8 cellular contexts compared by ENCODE assay signal in the genomic region with DNA sequence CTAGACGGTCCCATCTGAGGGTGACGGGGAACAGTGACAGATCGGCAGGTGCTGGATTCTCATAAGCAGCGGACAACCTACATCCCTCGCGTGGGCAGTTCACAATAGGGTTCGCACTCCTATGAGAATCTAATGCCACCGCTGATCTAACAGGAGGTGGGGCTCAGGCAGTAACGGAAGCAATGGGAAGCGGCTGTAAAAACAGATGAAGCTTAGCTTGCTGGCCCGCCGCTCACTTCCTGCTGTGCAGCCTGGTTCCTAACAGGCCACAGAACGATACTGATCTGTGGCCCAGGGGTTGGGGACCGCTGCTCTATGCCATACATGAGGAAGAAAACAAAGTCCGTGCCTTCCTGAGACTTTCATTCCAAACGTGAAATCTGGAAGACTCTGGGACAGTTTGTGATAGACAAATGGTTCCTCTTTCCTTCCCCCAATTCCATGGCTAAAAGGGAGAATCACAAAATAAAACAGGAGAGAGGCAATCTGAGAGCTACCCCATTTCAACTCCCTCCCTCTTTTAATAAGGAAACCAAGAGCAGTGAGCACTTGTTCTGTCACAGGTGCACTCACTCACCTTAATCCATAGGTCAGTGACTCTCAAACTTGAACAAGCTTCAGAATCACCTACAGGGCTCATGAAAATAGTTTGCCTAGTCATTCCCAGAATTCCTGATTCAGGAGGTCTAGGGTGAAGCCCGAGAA. TPM values are rescaled to one million over a fixed set of nuclear protein-coding genes. Genes with fewer than 3 reads are reported as not detected.
DNase-seq lines count a peak whose midpoint lies in the region; ATAC-seq and TF ChIP-seq lines count a peak whose summit lies in the region.

No MANE protein-coding gene starts in this region.

- no peak overlapping the region for H3K4me2 ChIP-seq in GM23248 (ENCODE audit: unreplicated experiment)

- WGBS in GM23248 (ENCODE audit: low coverage in 1 of 2, low lambda C conversion rate in 2 of 2, missing lambda C conversion rate in 2 of 2), 2 experiments, result 87 to 91% methylated on average over 17 of the region's 17 CpGs

- ATAC-seq in T-cell (replicated peaks in 1 of 4) (peak; percentile 92 to 99 (median 96)), natural killer cell (peak; percentile 90 to 95 (median 93)), GM19463 (IDR thresholded peaks at IDR 0.05; ENCODE audit: unreplicated experiment) (no peak), GM19035 (IDR thresholded peaks at IDR 0.05; ENCODE audit: unreplicated experiment) (no peak)
- peak; percentile 99 for ATAC-seq in activated naive CD8-positive, alpha-beta T cell treated with anti-CD3 and anti-CD28 coated beads, Interleukin-2, amount 10 ng/mL, durations not matched to agents 7 days and 5 days (ENCODE audit: low read depth)

- peak; percentile 13 to 51 (median 36) for DNase-seq in CD8-positive, alpha-beta memory T cell
- DNase-seq in T-cell (peak; percentile 16 to 65 (median 44)), natural killer cell (peak; percentile 40), GM23248 (no peak), AG08395 (ENCODE audit: low spot score) (no peak)
- DNase-seq in activated naive CD8-positive, alpha-beta T cell treated with anti-CD3 and anti-CD28 coated beads, Interleukin-2, amount 10 ng/mL, durations not matched to agents 7 days and 5 days, result peak; percentile 60

- no peaks in the 10 kb centered on the region; the same call in 1 of the 2 replicates for H3F3A ChIP-seq in GM23248 (ENCODE audit: insufficient read depth)

- no peaks in the 10 kb centered on the region for H3K27me3 Mint-ChIP-seq in CD8-positive, alpha-beta memory T cell
- H3K27me3 Mint-ChIP-seq in T-cell (no peaks in the 10 kb centered on the region), natural killer cell (ENCODE audit: low read depth in 2 of 2) (no peaks in the 10 kb centered on the region)
- no peaks in the 10 kb centered on the region for H3K27me3 Mint-ChIP-seq in activated naive CD8-positive, alpha-beta T cell treated with anti-CD3 and anti-CD28 coated beads, Interleukin-2, amount 10 ng/mL, durations not matched to agents 7 days and 5 days

- POLR2A ChIA-PET in CD8-positive, alpha-beta memory T cell (lab: Charles Lee), result interaction anchor here (0.6 to 2.0 kb wide), 2 partner anchors 12 to 401 kb away, joined by 3 to 6 read pairs; a partner anchor contains a TSS
- POLR2A ChIA-PET in T-cell (lab: Charles Lee), result no interaction called here
- POLR2A ChIA-PET in activated naive CD8-positive, alpha-beta T cell treated with anti-CD3 and anti-CD28 coated beads, Interleukin-2, amount 10 ng/mL, durations not matched to agents 7 days and 5 days (lab: Charles Lee), result interaction anchor here (2.3 kb wide), 2 partner anchors 12 to 20 kb away, joined by 7 to 11 read pairs; a partner anchor contains a TSS

- H2AFZ ChIP-seq in GM23248, result no peak overlapping the region

- H3K36me3 Mint-ChIP-seq in CD8-positive, alpha-beta memory T cell, result peaks cover 0 to 37% (median 7%) of the 10 kb centered on the region in 3 donors
- H3K36me3 Mint-ChIP-seq in T-cell (peaks cover 18% of the 10 kb centered on the region), natural killer cell (no peaks in the 10 kb centered on the region)
- H3K36me3 Mint-ChIP-seq in activated naive CD8-positive, alpha-beta T cell treated with anti-CD3 and anti-CD28 coated beads, Interleukin-2, amount 10 ng/mL, durations not matched to agents 7 days and 5 days, result peaks cover 19% of the 10 kb centered on the region

- no peak overlapping the region for H3K4me3 ChIP-seq in CD8-positive, alpha-beta memory T cell (ENCODE audit: low read length)
- no peak overlapping the region for H3K4me3 ChIP-seq in GM23248

- no peak overlapping the region for H3K9ac ChIP-seq in GM23248

- H3K27ac ChIP-seq in CD8-positive, alpha-beta memory T cell (ENCODE audit: low read depth, low read length), result no peak overlapping the region
- H3K27ac ChIP-seq in GM23248, result no peak overlapping the region

- no peaks in the 10 kb centered on the region for H3K9me3 Mint-ChIP-seq in CD8-positive, alpha-beta memory T cell
- H3K9me3 Mint-ChIP-seq in T-cell, result no peaks in the 10 kb centered on the region
- H3K9me3 Mint-ChIP-seq in activated naive CD8-positive, alpha-beta T cell treated with anti-CD3 and anti-CD28 coated beads, Interleukin-2, amount 10 ng/mL, durations not matched to agents 7 days and 5 days, result no peaks in the 10 kb centered on the region
- H3K9me3 Mint-ChIP-seq in natural killer cell, result no peaks in the 10 kb centered on the region

- H3K4me1 ChIP-seq in CD8-positive, alpha-beta memory T cell (ENCODE audit: insufficient read depth, low read length), result peaks cover 14% of the 10 kb centered on the region
- peaks cover 7% of the 10 kb centered on the region; the same call in 1 of the 2 replicates for H3K4me1 ChIP-seq in GM23248 (ENCODE audit: insufficient read depth)

- H3K79me2 ChIP-seq in GM23248 (ENCODE audit: insufficient read depth), result no peaks in the 10 kb centered on the region

- CTCF ChIA-PET in CD8-positive, alpha-beta memory T cell (lab: Charles Lee), result interaction anchor here (0.9 to 1.2 kb wide), 4 partner anchors 8 to 691 kb away, joined by 3 to 4 read pairs (median 4); no protein-coding TSS in a partner anchor
- CTCF ChIA-PET in T-cell (lab: Charles Lee), result interaction anchor here (1.0 to 1.3 kb wide), 2 partner anchors 89 to 719 kb away, joined by 3 read pairs; a partner anchor contains a TSS

- H3K36me3 ChIP-seq in CD8-positive, alpha-beta memory T cell (ENCODE audit: insufficient read depth, low read length), result peaks cover 9% of the 10 kb centered on the region
- peaks cover 6% of the 10 kb centered on the region; the same call in 1 of the 2 replicates for H3K36me3 ChIP-seq in GM23248 (ENCODE audit: low read depth)

- peak overlapping the region; percentile 48 to 85 (median 79) for H3K4me3 Mint-ChIP-seq in CD8-positive, alpha-beta memory T cell
- peak overlapping the region; percentile 62 to 79 (median 71) for H3K4me3 Mint-ChIP-seq in T-cell
- peak overlapping the region; percentile 77 for H3K4me3 Mint-ChIP-seq in activated naive CD8-positive, alpha-beta T cell treated with anti-CD3 and anti-CD28 coated beads, Interleukin-2, amount 10 ng/mL, durations not matched to agents 7 days and 5 days
- H3K4me3 Mint-ChIP-seq in natural killer cell, result peak overlapping the region; percentile 78

- no peaks in the 10 kb centered on the region for H3K9me3 ChIP-seq in CD8-positive, alpha-beta memory T cell (ENCODE audit: low read length)
- H3K9me3 ChIP-seq in GM23248 (ENCODE audit: low read depth), result no peaks in the 10 kb centered on the region

- intact Hi-C loops in natural killer cell (cut with micrococcal nuclease), result loop anchor here (10.0 kb wide), 1 partner anchor 552 kb away; a partner anchor contains a TSS

- H3K4me1 Mint-ChIP-seq in CD8-positive, alpha-beta memory T cell, result peaks cover 37 to 46% (median 40%) of the 10 kb centered on the region in 3 donors
- H3K4me1 Mint-ChIP-seq in T-cell (peaks cover 40 to 49% (median 42%) of the 10 kb centered on the region in 3 donors), natural killer cell (peaks cover 15 to 28% of the 10 kb centered on the region in 2 donors)
- H3K4me1 Mint-ChIP-seq in activated naive CD8-positive, alpha-beta T cell treated with anti-CD3 and anti-CD28 coated beads, Interleukin-2, amount 10 ng/mL, durations not matched to agents 7 days and 5 days, result peaks cover 18% of the 10 kb centered on the region

- peak overlapping the region; percentile 93 to 98 (median 95) for H3K27ac Mint-ChIP-seq in CD8-positive, alpha-beta memory T cell
- H3K27ac Mint-ChIP-seq in T-cell, result peak overlapping the region; percentile 98
- peak overlapping the region; percentile 88 for H3K27ac Mint-ChIP-seq in activated naive CD8-positive, alpha-beta T cell treated with anti-CD3 and anti-CD28 coated beads, Interleukin-2, amount 10 ng/mL, durations not matched to agents 7 days and 5 days
- peak overlapping the region; percentile 89 to 94 for H3K27ac Mint-ChIP-seq in natural killer cell

- no peaks in the 10 kb centered on the region for H3K27me3 ChIP-seq in CD8-positive, alpha-beta memory T cell (ENCODE audit: insufficient read depth, low read length, poor library complexity, severe bottlenecking)
- H3K27me3 ChIP-seq in GM23248 (replicated peaks; ENCODE audit: insufficient read depth), result no peaks in the 10 kb centered on the region

- no peaks in the 10 kb centered on the region for H4K20me1 ChIP-seq in GM23248 (ENCODE audit: insufficient read depth)

- TF ChIP-seq CTCF in natural killer cell (IDR thresholded peaks at IDR 0.05), result no peak

- H3K9me2 ChIP-seq in GM23248 (ENCODE audit: insufficient read depth), result no peaks in the 10 kb centered on the region

- in situ Hi-C loops in GM23248 (cut with MboI), result loop anchor here (25.0 kb wide), 1 partner anchor 454 kb away; a partner anchor contains a TSS

RNA-seq across cellular contexts. Expression of a gene that starts 12.1 kb away (rescaled TPM):
- 10 to 100 TPM; 18.2 to 18.7 TPM for total RNA-seq in CD8-positive, alpha-beta memory T cell
- polyA plus RNA-seq in CD8-positive, alpha-beta memory T cell, result 9.8 TPM
- 10 to 100 TPM; 13.3 to 16.7 (median 14.3) TPM for total RNA-seq in T-cell
- total RNA-seq in activated naive CD8-positive, alpha-beta T cell treated with anti-CD3 and anti-CD28 coated beads, Interleukin-2, amount 10 ng/mL, durations not matched to agents 7 days and 5 days, result 10 to 100 TPM; 24.3 to 26.6 TPM
- 10 to 100 TPM; 13.0 to 20.5 (median 17.8) TPM for total RNA-seq in natural killer cell
- total RNA-seq in GM23248 (2014; rRNA removed; shearing (Covaris generic)), result 25.2 and 31.2 TPM in 2 replicates
- 18.9 and 20.6 TPM in 2 replicates for polyA plus RNA-seq in GM23248 (2016; fragmentation: Nextera tagmentation; extraction: Ambion mirVana)

RNA-seq across cellular contexts. Expression of a gene that starts 16.4 kb away (rescaled TPM):
- total RNA-seq in CD8-positive, alpha-beta memory T cell, result not detected
- polyA plus RNA-seq in CD8-positive, alpha-beta memory T cell, result not detected
- total RNA-seq in T-cell (not detected), natural killer cell (not detected)
- total RNA-seq in activated naive CD8-positive, alpha-beta T cell treated with anti-CD3 and anti-CD28 coated beads, Interleukin-2, amount 10 ng/mL, durations not matched to agents 7 days and 5 days, result not detected
- not detected in 2 replicates for total RNA-seq in GM23248 (2014; rRNA removed; shearing (Covaris generic))
- not detected in 2 replicates for polyA plus RNA-seq in GM23248 (2016; fragmentation: Nextera tagmentation; extraction: Ambion mirVana)

RNA-seq across cellular contexts. Expression of a gene that starts 27.6 kb away (rescaled TPM):
- not detected for total RNA-seq in CD8-positive, alpha-beta memory T cell
- not detected for polyA plus RNA-seq in CD8-positive, alpha-beta memory T cell
- total RNA-seq in T-cell (not detected), natural killer cell (not detected)
- not detected for total RNA-seq in activated naive CD8-positive, alpha-beta T cell treated with anti-CD3 and anti-CD28 coated beads, Interleukin-2, amount 10 ng/mL, durations not matched to agents 7 days and 5 days
- total RNA-seq in GM23248 (2014; rRNA removed; shearing (Covaris generic)), result not detected in 2 replicates
- not detected in 2 replicates for polyA plus RNA-seq in GM23248 (2016; fragmentation: Nextera tagmentation; extraction: Ambion mirVana)

Comparison
In these comparisons a context has a peak if more than half of its experiments do, and no peak if none do; other contexts are left out.
1. DNase-seq: peak in CD8-positive, alpha-beta memory T cell (5 of 5), T-cell (34 of 34), activated naive CD8-positive, alpha-beta T cell treated with anti-CD3 and anti-CD28 coated beads, Interleukin-2, amount 10 ng/mL, durations not matched to agents 7 days and 5 days (single experiment) and natural killer cell (single experiment); none in GM23248 (single experiment) and AG08395 (single experiment).
2. ATAC-seq: peak in T-cell (4 of 4), activated naive CD8-positive, alpha-beta T cell treated with anti-CD3 and anti-CD28 coated beads, Interleukin-2, amount 10 ng/mL, durations not matched to agents 7 days and 5 days (single experiment) and natural killer cell (3 of 3); none in GM19463 (single experiment) and GM19035 (single experiment).
3. POLR2A ChIA-PET loops: an anchor here in CD8-positive, alpha-beta memory T cell (0.6 to 2.0 kb wide) and activated naive CD8-positive, alpha-beta T cell treated with anti-CD3 and anti-CD28 coated beads, Interleukin-2, amount 10 ng/mL, durations not matched to agents 7 days and 5 days (2.3 kb wide); none called in T-cell.
4. Peak in every context shown above with its lines, with median percentiles within 50 percentile points of each other: H3K27ac Mint-ChIP-seq and H3K4me3 Mint-ChIP-seq.